In genomic region chr4:74546020-74546419, GRCh38 we compare ENCODE assay signal across 22 cellular contexts.
A peak's percentile ranks its signal among the peaks of the same experiment; 100 is the strongest.
DNase-seq lines count a peak whose midpoint lies in the region; ATAC-seq, FAIRE-seq and TF ChIP-seq lines count a peak whose summit lies in the region.
"Had no signal": no experiment of that assay in that cellular context is flagged by ENCODE, and none has a peak within 500 bp of the region (broad histone marks: within the 10 kb centered on the region; RNA-seq: fewer than 3 reads in every experiment).

No MANE protein-coding gene starts in this region.

- FAIRE-seq in HTR-8/SVneo (lab: Jason Lieb, UNC), result no peak
- FAIRE-seq in kidney (lab: Jason Lieb, UNC), result no peak
- FAIRE-seq: GM12891 had no signal

- no peaks in the 10 kb centered on the region for H3K4me1 Mint-ChIP-seq in endodermal cell

- 5% methylated on average over 2 of the region's 2 CpGs for WGBS in mammary epithelial cell (ENCODE audit: low coverage, missing lambda C conversion rate)
- 64% methylated on average over 2 of the region's 2 CpGs; no CpG with 5 or more reads in 1 of the 2 experiments for WGBS in endodermal cell (ENCODE audit: insufficient coverage in 1 of 2, insufficient read length in 1 of 2), 2 experiments

- CTCF ChIA-PET in A673 (lab: Charles Lee) (no interaction called here), mammary epithelial cell (lab: Charles Lee; ENCODE audit: low non-redundant PET) (no interaction called here)

- H4K20me1 ChIP-seq in mammary epithelial cell (ENCODE audit: insufficient read depth, low read length), result no peaks in the 10 kb centered on the region

- H2AFZ ChIP-seq in mammary epithelial cell (ENCODE audit: low read depth, low read length), result no peak overlapping the region

- peak overlapping the region; percentile 49 for H3K4me2 ChIP-seq in mammary epithelial cell (ENCODE audit: insufficient read depth, low read depth, low read length)

- BruUV-seq in A673 (replicated peaks; lab: Mats Ljungman, UMichigan) (no TSS peak), mammary epithelial cell (replicated peaks; lab: Mats Ljungman, UMichigan) (no TSS peak)

- H3K27ac ChIP-seq in A673 (ENCODE audit: low read depth, low read length, poor library complexity, severe bottlenecking) (no peak overlapping the region), mammary epithelial cell (ENCODE audit: insufficient read depth, low read depth, low read length) (peak overlapping the region; percentile 94), endodermal cell (ENCODE audit: low read depth, low read length) (no peak overlapping the region), kidney (ENCODE audit: low read depth in 2 of 2, low read length in 2 of 2) (no peak overlapping the region)
- H3K27ac ChIP-seq: prostate gland had no signal

- H3K9ac ChIP-seq in mammary epithelial cell (ENCODE audit: insufficient read depth, low read length) (no peak overlapping the region), endodermal cell (ENCODE audit: extremely low read depth, low read length, poor library complexity, severe bottlenecking) (no peak overlapping the region), kidney (ENCODE audit: low read length in 2 of 2) (no peak overlapping the region)

- TF ChIP-seq CTCF in A673 (conservative IDR thresholded peaks at IDR 0.05; ENCODE audit: low read depth, low read length) (no peak), mammary epithelial cell (conservative IDR thresholded peaks at IDR 0.05 in 1 of 2, IDR thresholded peaks at IDR 0.05 in 1 of 2; ENCODE audit: extremely low read depth in 1 of 2, insufficient read depth in 1 of 2, low read depth in 1 of 2, low read length in 2 of 2) (no peak), endodermal cell (conservative IDR thresholded peaks at IDR 0.05) (no peak), kidney (IDR thresholded peaks at IDR 0.05; ENCODE audit: borderline replicate concordance, extremely low read depth, insufficient read depth) (no peak)

- no peaks in the 10 kb centered on the region for H3K27me3 ChIP-seq in A673 (replicated peaks; ENCODE audit: insufficient read depth, low read depth, low read length, poor library complexity)
- no peaks in the 10 kb centered on the region for H3K27me3 ChIP-seq in mammary epithelial cell (ENCODE audit: insufficient read depth, low read length)
- H3K27me3 ChIP-seq in endodermal cell (ENCODE audit: control insufficient read depth, insufficient read depth, low read length, poor library complexity, severe bottlenecking), result no peaks in the 10 kb centered on the region

- DNase-seq in A673 (ENCODE audit: low spot score) (peak; percentile 67), HPDE6-E6E7 (ENCODE audit: extremely low spot score) (peak; percentile 67), mammary epithelial cell (peak; percentile 92), iris pigment epithelial cell (ENCODE audit: low read depth) (peak; percentile 84), endodermal cell (no peak), HTR-8/SVneo (ENCODE audit: insufficient read length, low spot score) (no peak), kidney (no peak)
- DNase-seq: ACHN; activated CD4-positive, alpha-beta T cell treated with anti-CD3 and anti-CD28 coated beads, Interleukin-2, amount 50 U/mL, for 1 hour; activated naive CD4-positive, alpha-beta T cell treated with anti-CD3 and anti-CD28 coated beads, Interleukin-2, amount 50 U/mL, for 16 hours; CD4-positive, alpha-beta memory T cell; glutamatergic neuron; IMR-90; mesendoderm; NCI-H2081; NCI-H526; stimulated activated naive CD4-positive, alpha-beta T cell treated with Interleukin-2 at 50 U/mL for 16 hours had no signal

- H3K4me3 ChIP-seq in A673 (ENCODE audit: low read depth, low read length, poor library complexity, severe bottlenecking) (no peak overlapping the region), mammary epithelial cell (replicated peaks in 1 of 3; ENCODE audit: insufficient read depth in 1 of 3, low read depth in 2 of 3, low read length in 3 of 3) (no peak overlapping the region), endodermal cell (ENCODE audit: low read length) (no peak overlapping the region), kidney (ENCODE audit: low read length in 2 of 2) (no peak overlapping the region)
- H3K4me3 ChIP-seq: prostate gland had no signal

- H3K36me3 ChIP-seq in A673 (ENCODE audit: insufficient read depth, low read length, poor library complexity, severe bottlenecking) (no peaks in the 10 kb centered on the region), mammary epithelial cell (ENCODE audit: insufficient read depth, low read length) (no peaks in the 10 kb centered on the region), endodermal cell (ENCODE audit: control insufficient read depth, insufficient read depth, low read length) (no peaks in the 10 kb centered on the region), kidney (ENCODE audit: control insufficient read depth in 1 of 2, insufficient read depth in 2 of 2, low read length in 2 of 2) (no peaks in the 10 kb centered on the region)
- H3K36me3 ChIP-seq: prostate gland had no signal

- H3K27me3 Mint-ChIP-seq in endodermal cell (ENCODE audit: insufficient read depth), result no peaks in the 10 kb centered on the region
- H3K27me3 Mint-ChIP-seq: type B pancreatic cell had no signal

- no peaks in the 10 kb centered on the region for H3K79me2 ChIP-seq in mammary epithelial cell (ENCODE audit: insufficient read depth, low read length)

- no peak overlapping the region for H3K4me3 Mint-ChIP-seq in endodermal cell
- H3K4me3 Mint-ChIP-seq: CD4-positive, alpha-beta memory T cell; nephron; type B pancreatic cell had no signal

- H3K4me1 ChIP-seq in A673 (ENCODE audit: insufficient read depth, low read length, poor library complexity, severe bottlenecking) (peaks cover 7% of the 10 kb centered on the region), mammary epithelial cell (ENCODE audit: insufficient read depth, low read length) (peaks cover 49% of the 10 kb centered on the region), endodermal cell (ENCODE audit: control insufficient read depth, insufficient read depth, low read length) (peaks cover 3% of the 10 kb centered on the region), kidney (ENCODE audit: control insufficient read depth in 1 of 2, insufficient read depth in 1 of 2, low read depth in 1 of 2, low read length in 2 of 2) (no peaks in the 10 kb centered on the region)
- H3K4me1 ChIP-seq: prostate gland had no signal

- no peaks in the 10 kb centered on the region for H3K36me3 Mint-ChIP-seq in endodermal cell (ENCODE audit: low read depth)
- H3K36me3 Mint-ChIP-seq: CD4-positive, alpha-beta memory T cell; type B pancreatic cell had no signal

- intact Hi-C loops in A673 (cut with micrococcal nuclease; ENCODE audit: unreplicated experiment), result no loop called here
- intact Hi-C loops in mammary epithelial cell (cut with micrococcal nuclease), result loop anchor here (2.0 kb wide), 1 partner anchor 73 kb away; no protein-coding TSS in a partner anchor
- intact Hi-C loops in kidney (cut with DNase I), result no loop called here

- in situ Hi-C loops in mammary epithelial cell (cut with MboI; ENCODE audit: low sequenced_read_pairs in 2 of 2), result no loop called here

- no peaks in the 10 kb centered on the region for H3K9me3 ChIP-seq in A673 (ENCODE audit: low read depth, low read length, poor library complexity, severe bottlenecking)
- no peaks in the 10 kb centered on the region for H3K9me3 ChIP-seq in mammary epithelial cell (replicated peaks; ENCODE audit: insufficient read depth, low read length)
- no peaks in the 10 kb centered on the region for H3K9me3 ChIP-seq in endodermal cell (ENCODE audit: control insufficient read depth, low read length)
- no peaks in the 10 kb centered on the region for H3K9me3 ChIP-seq in kidney (ENCODE audit: control insufficient read depth in 1 of 2, low read length in 2 of 2)
- H3K9me3 ChIP-seq: prostate gland had no signal

- no peak for ATAC-seq in HG03439 (IDR thresholded peaks at IDR 0.05; ENCODE audit: unreplicated experiment)

- H3K27ac Mint-ChIP-seq in endodermal cell, result no peak overlapping the region
- H3K27ac Mint-ChIP-seq: CD4-positive, alpha-beta memory T cell; nephron; type B pancreatic cell had no signal

- dilution Hi-C loops in mammary epithelial cell (cut with HindIII; ENCODE audit: low sequenced_read_pairs), result loop anchor here (5.0 to 25.0 kb wide), 2 partner anchors 76 to 159 kb away; no protein-coding TSS in a partner anchor

- no peaks in the 10 kb centered on the region for H3K9me3 Mint-ChIP-seq in endodermal cell
- H3K9me3 Mint-ChIP-seq: CD4-positive, alpha-beta memory T cell; nephron; type B pancreatic cell had no signal

- POLR2A ChIA-PET in A673 (lab: Charles Lee; ENCODE audit: low non-redundant PET), result no interaction called here

Comparison
In these comparisons a context has a peak if more than half of its experiments do, and no peak if none do; other contexts are left out.
1. DNase-seq: peak in A673 (single experiment), HPDE6-E6E7 (single experiment), mammary epithelial cell (single experiment) and iris pigment epithelial cell (single experiment); none in endodermal cell (single experiment), HTR-8/SVneo (single experiment) and kidney (single experiment).